In genomic region chr20:31663838-31664695, GRCh38 we compare ENCODE assay signal across 10 cellular contexts. TPM values are rescaled to one million over a fixed set of nuclear protein-coding genes. Genes with fewer than 3 reads are reported as not detected.
A peak's percentile ranks its signal among the peaks of the same experiment; 100 is the strongest.
DNase-seq lines count a peak whose midpoint lies in the region; ATAC-seq and TF ChIP-seq lines count a peak whose summit lies in the region.
"Had no signal": no experiment of that assay in that cellular context is flagged by ENCODE, and none has a peak within 500 bp of the region (broad histone marks: within the 10 kb centered on the region; RNA-seq: fewer than 3 reads in every experiment).

No MANE protein-coding gene starts in this region.

- no peak overlapping the region for H2BK5ac ChIP-seq in trophoblast cell (ENCODE audit: low read depth, low read length, poor library complexity)

- CTCF ChIA-PET in HEK293T (lab: Yijun Ruan, JAX): interaction anchor here (0.6 to 2.3 kb wide), 5 partner anchors 16 to 107 kb away, joined by 3 to 13 read pairs (median 4); partner anchors contain the start of gene BCL2L1

- H3K27ac ChIP-seq in trophoblast cell (ENCODE audit: low read depth, low read length): peak overlapping the region; percentile 35
- H3K27ac ChIP-seq: SK-N-MC had no signal

- H3K79me1 ChIP-seq in trophoblast cell (ENCODE audit: low read length): peaks cover 13% of the 10 kb centered on the region

- no peak overlapping the region for H3K4me3 ChIP-seq in trophoblast cell (ENCODE audit: low read depth, low read length)
- H3K4me3 ChIP-seq: SK-N-MC had no signal

- peak overlapping the region; percentile 34 for H2BK12ac ChIP-seq in trophoblast cell (ENCODE audit: low read length)

- H3K9me3 Mint-ChIP-seq in effector memory CD8-positive, alpha-beta T cell: no peaks in the 10 kb centered on the region

- peaks cover 52 to 63% of the 10 kb centered on the region in 2 donors for H3K4me1 Mint-ChIP-seq in effector memory CD8-positive, alpha-beta T cell (ENCODE audit: low read depth in 2 of 2)

- no peak overlapping the region for H4K8ac ChIP-seq in trophoblast cell (ENCODE audit: low read depth, low read length)

- H3K4me2 ChIP-seq in trophoblast cell (ENCODE audit: low read length): no peak overlapping the region

- peak overlapping the region; percentile 22 for H2AK5ac ChIP-seq in trophoblast cell (ENCODE audit: low read length)

- H3K18ac ChIP-seq in trophoblast cell (ENCODE audit: low read length): no peak overlapping the region

- H3K36me3 Mint-ChIP-seq in effector memory CD8-positive, alpha-beta T cell (ENCODE audit: insufficient read depth): peaks cover 43% of the 10 kb centered on the region

- peak overlapping the region; percentile 4 for H2BK120ac ChIP-seq in trophoblast cell (ENCODE audit: insufficient read depth, low read length, poor library complexity)

- H3K4ac ChIP-seq in trophoblast cell (ENCODE audit: low read depth, low read length): no peak overlapping the region

- no peak overlapping the region for H3K4me3 Mint-ChIP-seq in effector memory CD8-positive, alpha-beta T cell

- peak overlapping the region; percentile 38 for H4K91ac ChIP-seq in trophoblast cell (ENCODE audit: low read depth, low read length)

- H3K23ac ChIP-seq in trophoblast cell (ENCODE audit: low read length): no peak overlapping the region

- no peak overlapping the region for H4K12ac ChIP-seq in trophoblast cell (ENCODE audit: low read depth, low read length)

- no peaks in the 10 kb centered on the region for H3K27me3 ChIP-seq in trophoblast cell (ENCODE audit: insufficient read depth, low read length)

- no peak for ATAC-seq in effector memory CD8-positive, alpha-beta T cell (replicated peaks)

- POLR2A ChIA-PET in HEK293T (lab: Yijun Ruan, JAX): interaction anchor here (0.8 to 9.0 kb wide), 4 partner anchors 10 to 75 kb away, joined by 3 to 114 read pairs (median 4); partner anchors contain the start of genes BCL2L1, ID1 and TPX2

- peak overlapping the region; percentile 7 for H3K14ac ChIP-seq in trophoblast cell (ENCODE audit: low read length)

- peaks cover 26 to 28% of the 10 kb centered on the region in 2 experiments for H3K4me1 ChIP-seq in trophoblast cell (ENCODE audit: control insufficient read depth in 1 of 2, insufficient read depth in 2 of 2, low read length in 2 of 2)

- H3K79me2 ChIP-seq in trophoblast cell (ENCODE audit: control insufficient read depth, insufficient read depth, low read length, poor library complexity): no peaks in the 10 kb centered on the region

- H3K27ac Mint-ChIP-seq in effector memory CD8-positive, alpha-beta T cell: peak overlapping the region; percentile 83 to 91

- DNase-seq in DMS79 treated with DMSO at 0.1 percent for 48 hours (lab: John Stamatoyannopoulos, UW) (peak; percentile 90), NCI-H2227 treated with DMSO at 0.1 percent for 48 hours (lab: John Stamatoyannopoulos, UW) (peak; percentile 68), trophoblast cell (peak in 1 of 2 donors; percentile 12), MV-4-11 (lab: John Stamatoyannopoulos, UW) (no peak), GF-D8 (lab: John Stamatoyannopoulos, UW) (no peak), HEK293T (ENCODE audit: extremely low spot score) (no peak), COLO829 (ENCODE audit: low spot score) (no peak)
- DNase-seq in effector memory CD8-positive, alpha-beta T cell: no peak
- DNase-seq: foreskin melanocyte had no signal

- H3K27me3 Mint-ChIP-seq in effector memory CD8-positive, alpha-beta T cell: no peaks in the 10 kb centered on the region

- peaks cover 13 to 15% of the 10 kb centered on the region in 2 experiments for H3K36me3 ChIP-seq in trophoblast cell (ENCODE audit: control insufficient read depth in 1 of 2, insufficient read depth in 2 of 2, low read length in 2 of 2)

- no peak overlapping the region for H3K9ac ChIP-seq in trophoblast cell (ENCODE audit: low read length)

- no CpG with 5 or more reads among the region's 11 CpGs for WGBS in trophoblast cell (ENCODE audit: extremely low coverage, insufficient coverage, insufficient read length)

- H3K9me3 ChIP-seq in trophoblast cell (ENCODE audit: insufficient read depth, low read depth, low read length): no peaks in the 10 kb centered on the region

- H2AFZ ChIP-seq in trophoblast cell (ENCODE audit: insufficient read depth, low read length, poor library complexity): no peak overlapping the region

TF ChIP-seq in HEK293T, 16 proteins besides CTCF, POLR2A, EP300 and RAD21:
- TF ChIP-seq CTBP1 (IDR thresholded peaks at IDR 0.05; ENCODE audit: borderline replicate concordance) (no peak), L3MBTL2 (conservative IDR thresholded peaks at IDR 0.05) (no peak), LEF1 (IDR thresholded peaks at IDR 0.05; ENCODE audit: borderline replicate concordance) (no peak), HDGF (IDR thresholded peaks at IDR 0.05; ENCODE audit: borderline replicate concordance) (no peak), FOXM1 (IDR thresholded peaks at IDR 0.05; ENCODE audit: borderline replicate concordance) (no peak), PKNOX1 (IDR thresholded peaks at IDR 0.05) (no peak), BHLHE40 (IDR thresholded peaks at IDR 0.05; ENCODE audit: borderline replicate concordance) (no peak), SP1 (IDR thresholded peaks at IDR 0.05) (no peak), ARNT (IDR thresholded peaks at IDR 0.05) (no peak), SUZ12 (IDR thresholded peaks at IDR 0.05) (no peak), TARDBP (IDR thresholded peaks at IDR 0.05) (no peak), ELF4 (IDR thresholded peaks at IDR 0.05) (no peak), ZNF384 (IDR thresholded peaks at IDR 0.05) (no peak), FOXA1 (IDR thresholded peaks at IDR 0.05) (no peak), FOXK2 (IDR thresholded peaks at IDR 0.05) (no peak), NFRKB (IDR thresholded peaks at IDR 0.05) (no peak)

RNA-seq across cellular contexts. Expression of gene COX4I2, which starts 26.4 kb away (rescaled TPM):
- polyA plus RNA-seq in trophoblast cell (2013): 1.7 TPM in 2 replicates

RNA-seq across cellular contexts. Expression of gene BCL2L1, which starts 58.6 kb away (rescaled TPM):
- 62.0 and 65.1 TPM in 2 replicates for polyA plus RNA-seq in trophoblast cell (2013)

RNA-seq across cellular contexts. Expression of gene ID1, which starts 59.0 kb away (rescaled TPM):
- 992 and 1,052 TPM in 2 replicates for polyA plus RNA-seq in trophoblast cell (2013)

Comparison
In these comparisons a context has a peak if more than half of its experiments do, and no peak if none do; other contexts are left out.
1. DNase-seq: peak in DMS79 treated with DMSO at 0.1 percent for 48 hours (single experiment) and NCI-H2227 treated with DMSO at 0.1 percent for 48 hours (single experiment); none in effector memory CD8-positive, alpha-beta T cell (0 of 3), MV-4-11 (single experiment), GF-D8 (single experiment), HEK293T (single experiment) and COLO829 (single experiment).